22 cellular contexts compared by ENCODE assay signal in genomic region chr12:70264067-70264867, GRCh38. TPM values are rescaled to one million over a fixed set of nuclear protein-coding genes. Genes with fewer than 3 reads are reported as not detected.
A peak's percentile ranks its signal among the peaks of the same experiment; 100 is the strongest.
DNase-seq lines count a peak whose midpoint lies in the region; ATAC-seq and TF ChIP-seq lines count a peak whose summit lies in the region.
"Had no signal": no experiment of that assay in that cellular context is flagged by ENCODE, and none has a peak within 500 bp of the region (broad histone marks: within the 10 kb centered on the region; RNA-seq: fewer than 3 reads in every experiment).

No MANE protein-coding gene starts in this region.

- H3K4me3 ChIP-seq in OCI-LY1 (ENCODE audit: low read depth, low read length, poor library complexity, severe bottlenecking) (peak overlapping the region; percentile 6), endodermal cell (ENCODE audit: low read length) (no peak overlapping the region), testis (no peak overlapping the region)
- H3K4me3 ChIP-seq: breast epithelium, thoracic aorta had no signal

- H3K27me3 Mint-ChIP-seq in activated naive CD4-positive, alpha-beta T cell treated with anti-CD3 and anti-CD28 coated beads for 36 hours (ENCODE audit: low read depth) = no peaks in the 10 kb centered on the region
- H3K27me3 Mint-ChIP-seq in endodermal cell (ENCODE audit: insufficient read depth) = no peaks in the 10 kb centered on the region
- H3K27me3 Mint-ChIP-seq: dendritic cell treated with granulocyte-macrophage colony-stimulating factor and Interleukin-4, amounts not matched to agents 40 ng/mL and 50 ng/mL, for 4 days had no signal

- DNase-seq in activated naive CD4-positive, alpha-beta T cell treated with anti-CD3 and anti-CD28 coated beads for 36 hours = peak; percentile 4
- no peak for DNase-seq in activated naive CD4-positive, alpha-beta T cell treated with Interleukin-2 at 50 U/mL for 16 hours
- DNase-seq in endodermal cell = no peak
- DNase-seq in stimulated activated effector memory CD8-positive, alpha-beta T cell treated with anti-CD3 and anti-CD28 coated beads, Interleukin-12 subunit alpha, Interleukin-12 subunit beta, amount 100 ng/mL, for 72 hours (ENCODE audit: low spot score in 2 of 2) = no peak
- DNase-seq in testis = no peak
- no peak for DNase-seq in glomerular visceral epithelial cell (ENCODE audit: extremely low spot score)
- DNase-seq in GM10266 (ENCODE audit: extremely low spot score) = no peak
- DNase-seq: ACHN; activated CD4-positive, alpha-beta T cell treated with anti-CD3 and anti-CD28 coated beads, Interleukin-2, amount 50 U/mL, for 48 hours; mesenchymal stem cell; NCI-H1092; NK-92 treated with Interleukin-12 subunit alpha and Interleukin-12 subunit beta, amount 100 ng/mL, for 24 hours; retina had no signal

- no peak overlapping the region for H2AFZ ChIP-seq in OCI-LY1 (ENCODE audit: low read length)

- peaks cover 25% of the 10 kb centered on the region for H3K36me3 ChIP-seq in OCI-LY1 (ENCODE audit: insufficient read depth, low read length)
- H3K36me3 ChIP-seq in endodermal cell (ENCODE audit: control insufficient read depth, insufficient read depth, low read length) = no peaks in the 10 kb centered on the region
- no peaks in the 10 kb centered on the region for H3K36me3 ChIP-seq in testis (ENCODE audit: low read depth, missing control alignments)
- H3K36me3 ChIP-seq: breast epithelium, neutrophil, thoracic aorta had no signal

- peak overlapping the region; percentile 83 for H3K27ac ChIP-seq in OCI-LY1 (ENCODE audit: low read depth, low read length, poor library complexity, severe bottlenecking)
- H3K27ac ChIP-seq in endodermal cell (ENCODE audit: low read depth, low read length) = no peak overlapping the region
- no peak overlapping the region for H3K27ac ChIP-seq in testis
- H3K27ac ChIP-seq: breast epithelium, C4-2B, HL-60, neutrophil, thoracic aorta had no signal

- H4K20me1 ChIP-seq in OCI-LY1 (ENCODE audit: insufficient read depth, low read length) = no peaks in the 10 kb centered on the region

- TF ChIP-seq CTCF in OCI-LY1 (IDR thresholded peaks at IDR 0.05; ENCODE audit: low read length) (no peak), endodermal cell (conservative IDR thresholded peaks at IDR 0.05) (no peak), testis (IDR thresholded peaks at IDR 0.05) (no peak), GM10266 (IDR thresholded peaks at IDR 0.05; ENCODE audit: control insufficient read depth, insufficient read depth, low read depth, missing control alignments) (no peak)

- WGBS in endodermal cell (ENCODE audit: insufficient coverage in 1 of 2, insufficient read length in 1 of 2), 2 experiments = 93 to 100% methylated on average over 3 to 6 of the region's 6 CpGs
- 89 to 90% methylated on average over 6 of the region's 6 CpGs for WGBS in testis, 2 donors

- H3K9ac ChIP-seq in OCI-LY1 (ENCODE audit: low read length) = peak overlapping the region; percentile 33; the same call in 1 of the 2 replicates
- no peak overlapping the region for H3K9ac ChIP-seq in endodermal cell (ENCODE audit: extremely low read depth, low read length, poor library complexity, severe bottlenecking)

- peaks cover 100% of the 10 kb centered on the region for H3K79me2 ChIP-seq in OCI-LY1 (ENCODE audit: insufficient read depth, low read length)

- H3F3A ChIP-seq in OCI-LY1 (ENCODE audit: insufficient read depth, low read length) = 0 out of 2 replicates have a peak, but pooled peaks cover 4% of the 10 kb centered on the region

- intact Hi-C loops in activated naive CD4-positive, alpha-beta T cell treated with anti-CD3 and anti-CD28 coated beads for 36 hours (cut with micrococcal nuclease) = no loop called here
- intact Hi-C loops in testis (cut with DNase I; ENCODE audit: low total_unique reads) = no loop called here

- H3K36me3 Mint-ChIP-seq in activated naive CD4-positive, alpha-beta T cell treated with anti-CD3 and anti-CD28 coated beads for 36 hours (ENCODE audit: low read depth) = peaks cover 23% of the 10 kb centered on the region
- H3K36me3 Mint-ChIP-seq in endodermal cell (ENCODE audit: low read depth) = peaks cover 26% of the 10 kb centered on the region
- H3K36me3 Mint-ChIP-seq in stimulated activated effector memory CD8-positive, alpha-beta T cell treated with anti-CD3 and anti-CD28 coated beads, Interleukin-12 subunit alpha, Interleukin-12 subunit beta, amount 100 ng/mL, for 72 hours = peaks cover 11% of the 10 kb centered on the region

- H3K4me1 Mint-ChIP-seq in activated naive CD4-positive, alpha-beta T cell treated with anti-CD3 and anti-CD28 coated beads for 36 hours (ENCODE audit: low read depth) = peaks cover 75% of the 10 kb centered on the region
- H3K4me1 Mint-ChIP-seq in endodermal cell = peaks cover 19% of the 10 kb centered on the region
- peaks cover 86% of the 10 kb centered on the region for H3K4me1 Mint-ChIP-seq in stimulated activated effector memory CD8-positive, alpha-beta T cell treated with anti-CD3 and anti-CD28 coated beads, Interleukin-12 subunit alpha, Interleukin-12 subunit beta, amount 100 ng/mL, for 72 hours

- peaks cover 4% of the 10 kb centered on the region for H3K9me3 Mint-ChIP-seq in activated naive CD4-positive, alpha-beta T cell treated with anti-CD3 and anti-CD28 coated beads for 36 hours
- H3K9me3 Mint-ChIP-seq in endodermal cell = peaks cover 5% of the 10 kb centered on the region
- no peaks in the 10 kb centered on the region for H3K9me3 Mint-ChIP-seq in stimulated activated effector memory CD8-positive, alpha-beta T cell treated with anti-CD3 and anti-CD28 coated beads, Interleukin-12 subunit alpha, Interleukin-12 subunit beta, amount 100 ng/mL, for 72 hours
- H3K9me3 Mint-ChIP-seq: activated T-helper 1 cell treated with anti-CD3 and anti-CD28 coated beads, Interleukin-12 subunit alpha, Interleukin-12 subunit beta, Interleukin-2, Interleukin-4 antibody, amounts not matched to agents 30 ng/mL and 10 ng/mL and 1 ng/mL, durations not matched to agents 14 hours and 24 hours and 36 hours had no signal

- no peak overlapping the region for H3K4me3 Mint-ChIP-seq in activated naive CD4-positive, alpha-beta T cell treated with anti-CD3 and anti-CD28 coated beads for 36 hours
- no peak overlapping the region for H3K4me3 Mint-ChIP-seq in endodermal cell
- H3K4me3 Mint-ChIP-seq in stimulated activated effector memory CD8-positive, alpha-beta T cell treated with anti-CD3 and anti-CD28 coated beads, Interleukin-12 subunit alpha, Interleukin-12 subunit beta, amount 100 ng/mL, for 72 hours = no peak overlapping the region
- H3K4me3 Mint-ChIP-seq: activated T-helper 1 cell treated with anti-CD3 and anti-CD28 coated beads, Interleukin-12 subunit alpha, Interleukin-12 subunit beta, Interleukin-2, Interleukin-4 antibody, amounts not matched to agents 30 ng/mL and 10 ng/mL and 1 ng/mL, durations not matched to agents 14 hours and 24 hours and 36 hours; dendritic cell treated with granulocyte-macrophage colony-stimulating factor and Interleukin-4, amounts not matched to agents 40 ng/mL and 50 ng/mL, for 4 days had no signal

- no peak for TF ChIP-seq POLR2A in testis (IDR thresholded peaks at IDR 0.05)

- H3K4me1 ChIP-seq in OCI-LY1 (ENCODE audit: insufficient read depth, low read length, severe bottlenecking) (peaks cover 84% of the 10 kb centered on the region), endodermal cell (ENCODE audit: control insufficient read depth, insufficient read depth, low read length) (no peaks in the 10 kb centered on the region), testis (no peaks in the 10 kb centered on the region)
- H3K4me1 ChIP-seq: breast epithelium had no signal

- H3K9me3 ChIP-seq in OCI-LY1 (ENCODE audit: low read length) (no peaks in the 10 kb centered on the region), endodermal cell (ENCODE audit: control insufficient read depth, low read length) (peaks cover 6% of the 10 kb centered on the region), testis (no peaks in the 10 kb centered on the region)
- H3K9me3 ChIP-seq: neutrophil, thoracic aorta had no signal

- CTCF ChIA-PET in activated naive CD4-positive, alpha-beta T cell treated with anti-CD3 and anti-CD28 coated beads for 36 hours (lab: Charles Lee) = no interaction called here

- no peaks in the 10 kb centered on the region for H3K9me2 ChIP-seq in OCI-LY1 (ENCODE audit: low read depth, low read length)

- H3K4me2 ChIP-seq in OCI-LY1 (ENCODE audit: low read length) = peak overlapping the region; percentile 44

- H3K27ac Mint-ChIP-seq in activated naive CD4-positive, alpha-beta T cell treated with anti-CD3 and anti-CD28 coated beads for 36 hours = no peak overlapping the region
- H3K27ac Mint-ChIP-seq in endodermal cell = peak overlapping the region; percentile 27
- peak overlapping the region; percentile 86 for H3K27ac Mint-ChIP-seq in stimulated activated effector memory CD8-positive, alpha-beta T cell treated with anti-CD3 and anti-CD28 coated beads, Interleukin-12 subunit alpha, Interleukin-12 subunit beta, amount 100 ng/mL, for 72 hours
- H3K27ac Mint-ChIP-seq: activated T-helper 1 cell treated with anti-CD3 and anti-CD28 coated beads, Interleukin-12 subunit alpha, Interleukin-12 subunit beta, Interleukin-2, Interleukin-4 antibody, amounts not matched to agents 30 ng/mL and 10 ng/mL and 1 ng/mL, durations not matched to agents 14 hours and 24 hours and 36 hours; dendritic cell treated with granulocyte-macrophage colony-stimulating factor and Interleukin-4, amounts not matched to agents 40 ng/mL and 50 ng/mL, for 4 days had no signal

- peak; percentile 79 for ATAC-seq in stimulated activated effector memory CD8-positive, alpha-beta T cell treated with anti-CD3 and anti-CD28 coated beads, Interleukin-12 subunit alpha, Interleukin-12 subunit beta, amount 100 ng/mL, for 72 hours
- ATAC-seq: SK-N-SH treated with all-trans-retinoic acid at 6 μM for 48 hours had no signal

- H3K27me3 ChIP-seq in OCI-LY1 (ENCODE audit: insufficient read depth, low read length) = no peaks in the 10 kb centered on the region
- H3K27me3 ChIP-seq in endodermal cell (ENCODE audit: control insufficient read depth, insufficient read depth, low read length, poor library complexity, severe bottlenecking) = no peaks in the 10 kb centered on the region
- H3K27me3 ChIP-seq in testis = no peaks in the 10 kb centered on the region
- H3K27me3 ChIP-seq: breast epithelium, neutrophil had no signal

RNA-seq across cellular contexts. Expression of gene CNOT2, which starts 21.0 kb away (rescaled TPM):
- 10 to 100 TPM; 66.0 to 66.2 TPM for total RNA-seq in activated naive CD4-positive, alpha-beta T cell treated with anti-CD3 and anti-CD28 coated beads for 36 hours
- 10 to 100 TPM; 96.2 to 96.5 TPM for total RNA-seq in endodermal cell
- 74.5 TPM for polyA plus RNA-seq in endodermal cell (2013, experiment 1 of 2)
- 72.7 TPM for polyA plus RNA-seq in endodermal cell (2013, experiment 2 of 2)
- total RNA-seq in testis = 100 to 1,000 TPM in 1 of 2 donors, 10 to 100 TPM in 1; 99.1 to 127 TPM
- polyA plus RNA-seq in testis (ENCODE audit: insufficient read depth, low read depth, low replicate concordance) = 56.1 TPM
